ENCODE assay signal across 8 cellular contexts in genomic region chr7:25069900-25070443, GRCh38. TPM values are rescaled to one million over a fixed set of nuclear protein-coding genes. Genes with fewer than 3 reads are reported as not detected.
DNase-seq lines count a peak whose midpoint lies in the region; ATAC-seq and TF ChIP-seq lines count a peak whose summit lies in the region.

No MANE protein-coding gene starts in this region.

- no peaks in the 10 kb centered on the region for H3K36me3 Mint-ChIP-seq in activated T-helper 1 cell treated with anti-CD3 and anti-CD28 coated beads, Interleukin-12 subunit alpha, Interleukin-12 subunit beta, Interleukin-2, Interleukin-4 antibody, amounts not matched to agents 30 ng/mL and 10 ng/mL and 1 ng/mL, durations not matched to agents 14 hours and 24 hours and 36 hours (ENCODE audit: low read depth)
- H3K36me3 Mint-ChIP-seq in osteocyte (ENCODE audit: unreplicated experiment) = no peaks in the 10 kb centered on the region

- H3K27me3 ChIP-seq in Karpas-422 (ENCODE audit: low read length) = no peaks in the 10 kb centered on the region
- no peaks in the 10 kb centered on the region for H3K27me3 ChIP-seq in PC-3 (ENCODE audit: low read length)

- no peaks in the 10 kb centered on the region for H3K9me3 ChIP-seq in Karpas-422 (ENCODE audit: low read length)
- H3K9me3 ChIP-seq in PC-3 (ENCODE audit: low read length) = no peaks in the 10 kb centered on the region

- H3K4me2 ChIP-seq in Karpas-422 (ENCODE audit: low read depth, low read length, poor library complexity, severe bottlenecking) (peak overlapping the region; percentile 45), PC-3 (ENCODE audit: low read length) (peak overlapping the region; percentile 60)

- no peaks in the 10 kb centered on the region for H3K9me2 ChIP-seq in Karpas-422 (replicated peaks; ENCODE audit: insufficient read depth, low read length)
- H3K9me2 ChIP-seq in PC-3 (replicated peaks; ENCODE audit: low read length) = no peaks in the 10 kb centered on the region

- ATAC-seq in PC-3 = peak; percentile 76
- no peak for ATAC-seq in GM18520 (IDR thresholded peaks at IDR 0.05; ENCODE audit: unreplicated experiment)

- no peaks in the 10 kb centered on the region for H3K36me3 ChIP-seq in Karpas-422 (ENCODE audit: insufficient read depth, low read length)
- H3K36me3 ChIP-seq in PC-3 (ENCODE audit: low read depth, low read length) = no peaks in the 10 kb centered on the region

- H3K79me2 ChIP-seq in Karpas-422 (ENCODE audit: low read length) (no peaks in the 10 kb centered on the region), PC-3 (ENCODE audit: low read length) (no peaks in the 10 kb centered on the region)

- POLR2A ChIA-PET in PC-3 (lab: Charles Lee; ENCODE audit: unreplicated experiment) = no interaction called here

- H3K27ac ChIP-seq in Karpas-422 (ENCODE audit: low read length) (no peak overlapping the region), PC-3 (ENCODE audit: low read length) (no peak overlapping the region)

- H3K9ac ChIP-seq in Karpas-422 (ENCODE audit: low read length) (peak overlapping the region; percentile 3; the same call in 1 of the 2 replicates), PC-3 (ENCODE audit: low read length) (0 out of 2 replicates have a peak overlapping the region, but pooled peaks have one; percentile 9)

- CTCF ChIA-PET in PC-3 (lab: Charles Lee) = interaction anchor here (0.6 to 1.2 kb wide), 9 partner anchors 23 to 257 kb away, joined by 3 to 19 read pairs (median 5); no protein-coding TSS in a partner anchor

- H3K9me3 Mint-ChIP-seq in activated T-helper 1 cell treated with anti-CD3 and anti-CD28 coated beads, Interleukin-12 subunit alpha, Interleukin-12 subunit beta, Interleukin-2, Interleukin-4 antibody, amounts not matched to agents 30 ng/mL and 10 ng/mL and 1 ng/mL, durations not matched to agents 14 hours and 24 hours and 36 hours = no peaks in the 10 kb centered on the region
- no peaks in the 10 kb centered on the region for H3K9me3 Mint-ChIP-seq in osteocyte (ENCODE audit: unreplicated experiment)

- peak; percentile 74 for DNase-seq in ELF-1 (ENCODE audit: low read depth, low spot score)
- DNase-seq in Karpas-422 = peak; percentile 90
- peak; percentile 87 for DNase-seq in PC-3
- DNase-seq in activated T-helper 1 cell treated with anti-CD3 and anti-CD28 coated beads, Interleukin-12 subunit alpha, Interleukin-12 subunit beta, Interleukin-2, Interleukin-4 antibody, amounts not matched to agents 30 ng/mL and 10 ng/mL and 1 ng/mL, durations not matched to agents 14 hours and 24 hours and 36 hours (ENCODE audit: low spot score) = peak; percentile 16
- DNase-seq in globus pallidus (ENCODE audit: low spot score) = peak; percentile 55
- no peak for DNase-seq in osteocyte (ENCODE audit: extremely low spot score, unreplicated experiment)
- DNase-seq in cortex of kidney (lab: John Stamatoyannopoulos, UW) = no peak

- TF ChIP-seq CTCF in PC-3 (conservative IDR thresholded peaks at IDR 0.05; ENCODE audit: low read depth, low read length) (peak; percentile 80), osteocyte (IDR thresholded peaks at IDR 0.05) (peak; percentile 89)

- H2AFZ ChIP-seq in Karpas-422 (ENCODE audit: low read length) = no peak overlapping the region
- H2AFZ ChIP-seq in PC-3 (ENCODE audit: low read length) = peak overlapping the region; percentile 77

- intact Hi-C loops in PC-3 (cut with micrococcal nuclease) = loop anchor here (1.0 to 5.0 kb wide), 7 partner anchors 23 to 258 kb away; partner anchors contain the start of gene OSBPL3
- intact Hi-C loops in activated T-helper 1 cell treated with anti-CD3 and anti-CD28 coated beads, Interleukin-12 subunit alpha, Interleukin-12 subunit beta, Interleukin-2, Interleukin-4 antibody, amounts not matched to agents 30 ng/mL and 10 ng/mL and 1 ng/mL, durations not matched to agents 14 hours and 24 hours and 36 hours (cut with micrococcal nuclease) = loop anchor here (1.0 to 5.0 kb wide), 6 partner anchors 24 to 258 kb away; no protein-coding TSS in a partner anchor

- BruUV-seq in PC-3 (replicated peaks; lab: Mats Ljungman, UMichigan) = no TSS peak

- no peak overlapping the region for H3K4me3 Mint-ChIP-seq in activated T-helper 1 cell treated with anti-CD3 and anti-CD28 coated beads, Interleukin-12 subunit alpha, Interleukin-12 subunit beta, Interleukin-2, Interleukin-4 antibody, amounts not matched to agents 30 ng/mL and 10 ng/mL and 1 ng/mL, durations not matched to agents 14 hours and 24 hours and 36 hours
- H3K4me3 Mint-ChIP-seq in osteocyte (ENCODE audit: unreplicated experiment) = no peak overlapping the region

- peak overlapping the region; percentile 18; the same call in 1 of the 2 replicates for H3K4me3 ChIP-seq in Karpas-422 (ENCODE audit: low read length)
- peak overlapping the region; percentile 40 for H3K4me3 ChIP-seq in PC-3 (ENCODE audit: low read length)

- H3K4me1 ChIP-seq in Karpas-422 (ENCODE audit: low read length) (peaks cover 21% of the 10 kb centered on the region), PC-3 (ENCODE audit: insufficient read depth, low read length) (peaks cover 13% of the 10 kb centered on the region)

- no peaks in the 10 kb centered on the region for H4K20me1 ChIP-seq in Karpas-422 (ENCODE audit: insufficient read depth, low read depth, low read length)
- H4K20me1 ChIP-seq in PC-3 (ENCODE audit: low read length) = no peaks in the 10 kb centered on the region

- no peak overlapping the region for H3K27ac Mint-ChIP-seq in activated T-helper 1 cell treated with anti-CD3 and anti-CD28 coated beads, Interleukin-12 subunit alpha, Interleukin-12 subunit beta, Interleukin-2, Interleukin-4 antibody, amounts not matched to agents 30 ng/mL and 10 ng/mL and 1 ng/mL, durations not matched to agents 14 hours and 24 hours and 36 hours
- no peak overlapping the region for H3K27ac Mint-ChIP-seq in osteocyte (ENCODE audit: unreplicated experiment)

- H3F3A ChIP-seq in PC-3 (ENCODE audit: low read length, unreplicated experiment) = no peaks in the 10 kb centered on the region

- peaks cover 27% of the 10 kb centered on the region for H3K4me1 Mint-ChIP-seq in activated T-helper 1 cell treated with anti-CD3 and anti-CD28 coated beads, Interleukin-12 subunit alpha, Interleukin-12 subunit beta, Interleukin-2, Interleukin-4 antibody, amounts not matched to agents 30 ng/mL and 10 ng/mL and 1 ng/mL, durations not matched to agents 14 hours and 24 hours and 36 hours (ENCODE audit: low read depth)
- H3K4me1 Mint-ChIP-seq in osteocyte (ENCODE audit: unreplicated experiment) = peaks cover 8% of the 10 kb centered on the region

- H3K27me3 Mint-ChIP-seq in activated T-helper 1 cell treated with anti-CD3 and anti-CD28 coated beads, Interleukin-12 subunit alpha, Interleukin-12 subunit beta, Interleukin-2, Interleukin-4 antibody, amounts not matched to agents 30 ng/mL and 10 ng/mL and 1 ng/mL, durations not matched to agents 14 hours and 24 hours and 36 hours (ENCODE audit: insufficient read depth) = peaks cover 2% of the 10 kb centered on the region
- peaks cover 8% of the 10 kb centered on the region for H3K27me3 Mint-ChIP-seq in osteocyte (ENCODE audit: unreplicated experiment)

RNA-seq across cellular contexts. Expression of gene CYCS, which starts 55.1 kb away (rescaled TPM):
- 43.9 and 102 TPM in 2 replicates for total RNA-seq in Karpas-422 (2014; rRNA removed; shearing (Covaris generic); ENCODE audit: low replicate concordance)
- total RNA-seq in PC-3 (2014; rRNA removed) (85.4 and 101 TPM in 2 replicates), osteocyte (61.3 and 65.2 TPM in 2 replicates)
- total RNA-seq in activated T-helper 1 cell treated with anti-CD3 and anti-CD28 coated beads, Interleukin-12 subunit alpha, Interleukin-12 subunit beta, Interleukin-2, Interleukin-4 antibody, amounts not matched to agents 30 ng/mL and 10 ng/mL and 1 ng/mL, durations not matched to agents 14 hours and 24 hours and 36 hours = 280 TPM in 2 replicates

Comparison
In these comparisons a context has a peak if more than half of its experiments do, and no peak if none do; other contexts are left out.
1. DNase-seq: peak in ELF-1 (single experiment), Karpas-422 (single experiment), PC-3 (single experiment), activated T-helper 1 cell treated with anti-CD3 and anti-CD28 coated beads, Interleukin-12 subunit alpha, Interleukin-12 subunit beta, Interleukin-2, Interleukin-4 antibody, amounts not matched to agents 30 ng/mL and 10 ng/mL and 1 ng/mL, durations not matched to agents 14 hours and 24 hours and 36 hours (single experiment) and globus pallidus (single experiment); none in osteocyte (single experiment) and cortex of kidney (single experiment).